Comparison of ENCODE assay signal across 16 cellular contexts in the genomic region with DNA sequence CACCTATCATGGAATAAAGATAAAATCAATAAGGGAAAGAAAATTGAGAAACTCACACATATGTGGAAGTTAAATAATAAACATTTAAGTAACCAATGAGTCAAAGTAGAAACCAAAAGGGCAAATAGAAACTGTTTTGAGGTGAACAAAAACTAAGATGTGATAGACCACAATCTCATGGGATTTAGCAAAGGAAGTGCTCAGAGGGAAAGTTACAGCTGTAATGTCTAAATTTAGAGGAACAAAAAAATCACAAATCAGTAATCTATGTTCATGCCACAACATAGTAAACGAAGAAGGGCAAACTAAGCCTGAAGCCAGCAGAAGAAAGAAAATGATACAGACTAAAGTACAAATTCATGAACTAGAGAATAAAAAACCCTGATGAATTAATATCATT. TPM values are rescaled to one million over a fixed set of nuclear protein-coding genes. Genes with fewer than 3 reads are reported as not detected.
A peak's percentile ranks its signal among the peaks of the same experiment; 100 is the strongest.
DNase-seq lines count a peak whose midpoint lies in the region; ATAC-seq, FAIRE-seq and TF ChIP-seq lines count a peak whose summit lies in the region.
"Had no signal": no experiment of that assay in that cellular context is flagged by ENCODE, and none has a peak within 500 bp of the region (broad histone marks: within the 10 kb centered on the region; RNA-seq: fewer than 3 reads in every experiment).

No MANE protein-coding gene starts in this region.

- peak overlapping the region; percentile 38 for H3K4me2 ChIP-seq in OCI-LY7 (ENCODE audit: low read length)

- no peaks in the 10 kb centered on the region for H3K36me3 ChIP-seq in OCI-LY7 (ENCODE audit: insufficient read depth, low read length)
- H3K36me3 ChIP-seq in small intestine (ENCODE audit: control insufficient read depth in 2 of 2, insufficient read depth in 2 of 2, low read length in 2 of 2) = peaks cover 0 to 16% of the 10 kb centered on the region in 2 donors
- H3K36me3 ChIP-seq: neutrophil had no signal

- peak; percentile 53 for ATAC-seq in GM18505 (IDR thresholded peaks at IDR 0.05; ENCODE audit: unreplicated experiment)
- ATAC-seq in GM21360 (IDR thresholded peaks at IDR 0.05; ENCODE audit: unreplicated experiment) = peak; percentile 67
- peak; percentile 66 for ATAC-seq in HG02973 (IDR thresholded peaks at IDR 0.05; ENCODE audit: unreplicated experiment)
- ATAC-seq: left colon had no signal

- no peaks in the 10 kb centered on the region for H3K27me3 ChIP-seq in small intestine (ENCODE audit: control insufficient read depth in 2 of 2, insufficient read depth in 2 of 2, low read length in 2 of 2)

- H3K4me3 ChIP-seq in OCI-LY7 (ENCODE audit: low read depth, low read length, poor library complexity, severe bottlenecking) (no peak overlapping the region), small intestine (ENCODE audit: low read depth in 1 of 2, low read length in 2 of 2) (no peak overlapping the region)

- H2AFZ ChIP-seq in OCI-LY7 (ENCODE audit: low read length) = no peak overlapping the region

- intact Hi-C loops in OCI-LY7 (cut with micrococcal nuclease; ENCODE audit: unreplicated experiment) = no loop called here
- intact Hi-C loops in head of caudate nucleus (cut with DNase I) = no loop called here

- H3K9me3 ChIP-seq in OCI-LY7 (ENCODE audit: low read length) (no peaks in the 10 kb centered on the region), small intestine (ENCODE audit: control insufficient read depth, low read depth) (no peaks in the 10 kb centered on the region)
- H3K9me3 ChIP-seq: neutrophil had no signal

- H4K20me1 ChIP-seq in OCI-LY7 (ENCODE audit: insufficient read depth, low read length) = no peaks in the 10 kb centered on the region

- H3K9me2 ChIP-seq in OCI-LY7 (ENCODE audit: insufficient read depth, low read length) = no peaks in the 10 kb centered on the region

- TF ChIP-seq POLR2A in GM18505 (IDR thresholded peaks at IDR 0.05; ENCODE audit: borderline replicate concordance, extremely low read depth, insufficient read depth, insufficient read length) = no peak

- H3K4me1 ChIP-seq in OCI-LY7 (ENCODE audit: insufficient read depth, low read length, poor library complexity, severe bottlenecking) (peaks cover 19% of the 10 kb centered on the region), small intestine (ENCODE audit: control insufficient read depth in 2 of 2, insufficient read depth in 1 of 2, low read depth in 1 of 2, low read length in 1 of 2) (no peaks in the 10 kb centered on the region)

- no peaks in the 10 kb centered on the region for H3K79me2 ChIP-seq in OCI-LY7 (ENCODE audit: insufficient read depth, low read depth, low read length)

- FAIRE-seq in small intestine (lab: Jason Lieb, UNC) = no peak

- no TSS peak for BruUV-seq in OCI-LY7 (replicated peaks; lab: Mats Ljungman, UMichigan)

- no peak for TF ChIP-seq CTCF in OCI-LY7 (conservative IDR thresholded peaks at IDR 0.05; ENCODE audit: low read length)

- WGBS in small intestine, 3 donors = 43 to 94% (median 60%) methylated on average over 1 of the region's 1 CpG

- CTCF ChIA-PET in OCI-LY7 (lab: Charles Lee; ENCODE audit: unreplicated experiment) = no interaction called here

- POLR2A ChIA-PET in OCI-LY7 (lab: Charles Lee) = no interaction called here

- peak; percentile 47 for DNase-seq in OCI-LY7 (ENCODE audit: low spot score)
- DNase-seq in head of caudate nucleus = no peak
- no peak for DNase-seq in NCI-H226
- no peak for DNase-seq in DMS153 treated with DMSO at 0.1 percent for 48 hours (lab: John Stamatoyannopoulos, UW; ENCODE audit: unreplicated experiment)
- DNase-seq in small intestine = no peak
- DNase-seq: activated CD8-positive, alpha-beta memory T cell treated with anti-CD3 and anti-CD28 coated beads, Interleukin-2, amount 10 ng/mL, durations not matched to agents 7 days and 5 days; dermis blood vessel endothelial cell; foreskin melanocyte; left colon; stimulated activated CD4-positive, alpha-beta T cell treated with anti-CD3 and anti-CD28 coated beads, Interleukin-15, amount 100 ng/mL, for 24 hours; T-helper 1 cell had no signal

- H3K27ac ChIP-seq in OCI-LY7 (ENCODE audit: low read depth, low read length, poor library complexity, severe bottlenecking) (no peak overlapping the region), small intestine (ENCODE audit: low read depth in 1 of 2, low read length in 1 of 2) (no peak overlapping the region)
- H3K27ac ChIP-seq: neutrophil had no signal

RNA-seq across cellular contexts. Expression of a gene that starts 16.3 kb away (rescaled TPM):
- not detected in 2 replicates for total RNA-seq in OCI-LY7 (2014; rRNA removed; shearing (Covaris generic))
- total RNA-seq in OCI-LY7 (2022) = not detected in 2 replicates
- 100 to 1,000 TPM in 2 of 3 donors, 10 to 100 TPM in 1; 13.6 to 310 (median 181) TPM for polyA plus RNA-seq in small intestine
- total RNA-seq: activated CD8-positive, alpha-beta memory T cell treated with anti-CD3 and anti-CD28 coated beads, Interleukin-2, amount 10 ng/mL, durations not matched to agents 7 days and 5 days; dermis blood vessel endothelial cell had no signal
- polyA plus RNA-seq: CD14-positive monocyte had no signal

RNA-seq across cellular contexts. Expression of a gene that starts 32.7 kb away (rescaled TPM):
- total RNA-seq in OCI-LY7 (2014; rRNA removed; shearing (Covaris generic)) = not detected in 2 replicates
- total RNA-seq in OCI-LY7 (2022) = not detected in 2 replicates
- 1 to 10 TPM in 2 of 3 donors, under 1 TPM in 1; 0.45 to 2.9 (median 1.4) TPM for polyA plus RNA-seq in small intestine
- total RNA-seq: activated CD8-positive, alpha-beta memory T cell treated with anti-CD3 and anti-CD28 coated beads, Interleukin-2, amount 10 ng/mL, durations not matched to agents 7 days and 5 days; dermis blood vessel endothelial cell had no signal
- polyA plus RNA-seq: CD14-positive monocyte had no signal
